16 cellular contexts compared by ENCODE assay signal in the genomic region with DNA sequence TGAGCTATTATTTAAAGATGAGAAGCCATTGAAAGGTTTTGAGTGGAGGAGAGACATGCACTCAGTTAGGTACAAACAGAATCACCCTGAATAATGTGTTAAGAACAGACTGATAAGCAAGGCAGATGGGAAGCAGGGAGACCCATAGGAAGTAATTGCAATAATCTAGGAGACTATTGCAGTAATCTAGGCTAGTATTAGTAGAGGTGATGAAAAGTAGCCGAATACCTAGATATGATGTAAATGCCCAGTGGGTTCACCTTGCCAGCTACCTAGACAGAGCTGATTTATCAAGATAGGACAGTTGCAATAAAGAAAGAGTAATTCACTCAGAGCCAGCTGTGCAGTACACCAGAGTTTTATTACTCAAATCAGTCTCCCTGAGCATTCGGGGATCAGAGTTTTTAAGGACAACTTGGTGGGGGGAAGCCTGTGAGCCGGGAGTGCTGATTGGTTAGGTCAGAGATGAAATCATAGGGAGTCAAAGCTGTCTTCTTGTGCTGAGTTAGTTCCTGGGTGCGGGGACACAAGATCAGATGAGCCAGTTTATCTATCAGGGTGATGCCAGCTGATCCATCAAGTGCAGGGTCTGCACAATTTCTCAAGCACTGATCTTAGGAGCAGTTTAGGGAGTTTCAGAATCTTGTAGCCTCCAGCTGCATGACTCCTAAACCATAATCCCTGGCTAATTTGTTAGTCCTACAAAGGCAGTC.
"Had no signal": no experiment of that assay in that cellular context is flagged by ENCODE, and none has a peak within 500 bp of the region (broad histone marks: within the 10 kb centered on the region; RNA-seq: fewer than 3 reads in every experiment).

No MANE protein-coding gene starts in this region.

- H3K36me3 ChIP-seq: cardiac muscle cell, transverse colon had no signal

- H3K9me3 ChIP-seq: transverse colon had no signal

- H3K27me3 ChIP-seq: cardiac muscle cell, transverse colon had no signal

- DNase-seq: activated CD4-positive, CD25-positive, alpha-beta regulatory T cell treated with anti-CD3 and anti-CD28 coated beads, Interleukin-2, amount 50 U/mL, for 72 hours; activated naive CD4-positive, alpha-beta T cell treated with Interleukin-2 at 50 U/mL for 16 hours; activated T-cell treated with anti-CD3 and anti-CD28 coated beads for 4 hours; dorsolateral prefrontal cortex; left cardiac atrium; naive thymus-derived CD4-positive, alpha-beta T cell; stimulated activated CD4-positive, alpha-beta T cell treated with anti-CD3 and anti-CD28 coated beads, Interleukin-4, amount 100 ng/mL, for 4 hours; stimulated activated CD8-positive, alpha-beta memory T cell treated with anti-CD3 and anti-CD28 coated beads, Interleukin-4, amount 100 ng/mL, for 48 hours; stimulated activated naive CD4-positive, alpha-beta T cell treated with Interleukin-2 at 50 U/mL for 16 hours; T-helper 1 cell; T1000; transverse colon had no signal

- H3K4me1 ChIP-seq: transverse colon had no signal

- ATAC-seq: esophagus mucosa; left cardiac atrium; naive thymus-derived CD4-positive, alpha-beta T cell; SK-N-SH treated with all-trans-retinoic acid at 6 μM for 48 hours had no signal

- H3K27ac ChIP-seq: dorsolateral prefrontal cortex, transverse colon had no signal

- H3K4me3 ChIP-seq: cardiac muscle cell, dorsolateral prefrontal cortex, lung, transverse colon had no signal
